In the genomic region with DNA sequence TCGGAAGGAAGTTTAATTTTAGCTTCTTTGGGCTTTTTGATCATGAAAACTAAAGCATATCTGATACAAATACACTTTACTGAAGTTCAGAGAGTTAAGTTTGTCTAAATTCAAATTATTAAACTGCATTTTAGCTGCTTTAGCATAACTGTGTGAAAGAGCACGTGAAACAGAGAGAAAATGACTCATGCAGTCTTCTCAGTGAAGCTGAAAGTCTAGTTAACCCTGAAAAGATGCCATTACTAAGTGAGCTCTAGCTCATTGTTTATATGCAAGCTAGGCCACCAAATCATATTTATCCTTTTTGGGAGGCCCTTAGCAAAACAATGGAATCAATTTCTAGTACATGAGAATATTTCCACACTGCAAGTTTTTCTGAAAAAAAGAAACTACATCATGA, we compare ENCODE assay signal across 1 cellular context.
TF ChIP-seq lines count a peak whose summit lies in the region.

No MANE protein-coding gene starts in this region.

TF ChIP-seq in HCT116, 20 proteins besides CTCF, POLR2A, EP300 and RAD21 (continued from another document):
- TF ChIP-seq TCF7L2 (IDR thresholded peaks at IDR 0.05; ENCODE audit: borderline replicate concordance, extremely low read depth, insufficient read depth, insufficient read length) (no peak), CBX3 (IDR thresholded peaks at IDR 0.05; ENCODE audit: low read depth) (no peak)
TF ChIP-seq in HCT116: peak in this region for 0.
